19 cellular contexts compared by ENCODE assay signal in the genomic region with DNA sequence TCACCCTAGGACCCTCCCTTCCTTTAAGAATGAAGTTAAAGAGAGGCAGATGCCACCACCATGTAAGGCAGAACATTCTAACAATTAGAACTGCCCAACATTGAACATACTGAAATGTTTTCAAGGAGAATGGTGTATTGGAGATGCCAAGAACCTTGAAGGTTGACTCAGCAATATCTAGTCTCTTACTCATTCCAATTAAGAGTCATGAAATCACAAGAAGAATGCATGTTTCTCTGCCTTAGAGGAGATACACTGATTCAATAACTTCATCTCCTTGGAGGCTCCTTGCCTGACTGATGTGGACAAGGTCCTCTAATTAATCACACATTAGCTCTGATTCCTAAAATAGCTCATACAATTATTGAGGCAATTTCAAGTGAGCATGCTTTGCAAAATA.
DNase-seq lines count a peak whose midpoint lies in the region; FAIRE-seq and TF ChIP-seq lines count a peak whose summit lies in the region.
"Had no signal": no experiment of that assay in that cellular context is flagged by ENCODE, and none has a peak within 500 bp of the region (broad histone marks: within the 10 kb centered on the region; RNA-seq: fewer than 3 reads in every experiment).

No MANE protein-coding gene starts in this region.

- H3K36me3 Mint-ChIP-seq in astrocyte (ENCODE audit: low read depth, unreplicated experiment) = no peaks in the 10 kb centered on the region
- no peaks in the 10 kb centered on the region for H3K36me3 Mint-ChIP-seq in CD8-positive, alpha-beta memory T cell

- no peak for FAIRE-seq in astrocyte (lab: Jason Lieb, UNC)
- peak; percentile 58 for FAIRE-seq in keratinocyte (lab: Jason Lieb, UNC)
- FAIRE-seq: GM12878, GM18507, H1 had no signal

- no peaks in the 10 kb centered on the region for H3K9me1 ChIP-seq in keratinocyte (ENCODE audit: control insufficient read depth, extremely low read depth, insufficient read depth, low read length)

- H3K36me3 ChIP-seq in BJ (ENCODE audit: control insufficient read depth, insufficient read depth, low read length) (no peaks in the 10 kb centered on the region), astrocyte (ENCODE audit: insufficient read depth, low read length) (no peaks in the 10 kb centered on the region), keratinocyte (ENCODE audit: control insufficient read depth in 2 of 2, extremely low read depth in 1 of 2, insufficient read depth in 2 of 2, low read length in 2 of 2) (no peaks in the 10 kb centered on the region)
- H3K36me3 ChIP-seq in CD8-positive, alpha-beta memory T cell (ENCODE audit: insufficient read depth, low read length) = no peaks in the 10 kb centered on the region

- no peak overlapping the region for H3K4me3 Mint-ChIP-seq in astrocyte (ENCODE audit: unreplicated experiment)
- no peak overlapping the region for H3K4me3 Mint-ChIP-seq in CD8-positive, alpha-beta memory T cell
- H3K4me3 Mint-ChIP-seq: CD4-positive, alpha-beta T cell had no signal

- dilution Hi-C loops in keratinocyte (cut with MboI; ENCODE audit: extremely low pct_ligation_motif_present, low sequenced_read_pairs) = no loop called here

- no peak overlapping the region for H2AFZ ChIP-seq in astrocyte (ENCODE audit: low read depth, low read length)
- H2AFZ ChIP-seq in keratinocyte (ENCODE audit: control insufficient read depth, low read length) = no peak overlapping the region

- DNase-seq in NCI-H1105 (lab: John Stamatoyannopoulos, UW) = peak; percentile 64
- DNase-seq in NCI-H1105 treated with DMSO at 0.1 percent for 48 hours (lab: John Stamatoyannopoulos, UW) = no peak
- DNase-seq in BJ (ENCODE audit: low read depth) = peak; percentile 33
- DNase-seq in astrocyte (ENCODE audit: low read depth) = peak; percentile 37
- DNase-seq in keratinocyte (ENCODE audit: low read depth, low spot score) = no peak
- no peak for DNase-seq in CD8-positive, alpha-beta memory T cell
- DNase-seq in 8988T = no peak
- no peak for DNase-seq in retina
- DNase-seq: AML-193; Calu3; CD4-positive, alpha-beta T cell; DMS53; GDM1; Karpas-422; MM.1S; NCI-H1694 treated with DMSO at 0.1 percent for 48 hours had no signal

- H3K27me3 ChIP-seq in BJ (ENCODE audit: control insufficient read depth, insufficient read depth, low read length) (no peaks in the 10 kb centered on the region), astrocyte (ENCODE audit: insufficient read depth, low read length) (no peaks in the 10 kb centered on the region), keratinocyte (ENCODE audit: control insufficient read depth, extremely low read depth, insufficient read depth, low read length) (no peaks in the 10 kb centered on the region)
- H3K27me3 ChIP-seq in CD8-positive, alpha-beta memory T cell (ENCODE audit: insufficient read depth, low read length, poor library complexity, severe bottlenecking) = no peaks in the 10 kb centered on the region

- H3K27ac Mint-ChIP-seq in astrocyte (ENCODE audit: unreplicated experiment) = no peak overlapping the region
- H3K27ac Mint-ChIP-seq in CD8-positive, alpha-beta memory T cell = no peak overlapping the region
- H3K27ac Mint-ChIP-seq: CD4-positive, alpha-beta T cell had no signal

- H3K79me2 ChIP-seq in astrocyte (ENCODE audit: insufficient read depth, low read length) = no peaks in the 10 kb centered on the region
- no peaks in the 10 kb centered on the region for H3K79me2 ChIP-seq in keratinocyte (ENCODE audit: control insufficient read depth, insufficient read depth, low read length)

- H3K4me2 ChIP-seq in astrocyte (ENCODE audit: low read length) = no peak overlapping the region
- no peak overlapping the region for H3K4me2 ChIP-seq in keratinocyte (ENCODE audit: control insufficient read depth, extremely low read depth, insufficient read depth, low read depth, low read length)

- CTCF ChIA-PET in BJ (lab: Yijun Ruan, JAX) = no interaction called here
- CTCF ChIA-PET in CD8-positive, alpha-beta memory T cell (lab: Charles Lee) = no interaction called here

- no peak overlapping the region for H3K4me3 ChIP-seq in BJ (ENCODE audit: low read depth, low read length)
- no peak overlapping the region for H3K4me3 ChIP-seq in astrocyte (ENCODE audit: insufficient read depth, low read depth, low read length)
- no peak overlapping the region for H3K4me3 ChIP-seq in keratinocyte (ENCODE audit: control insufficient read depth in 2 of 3, extremely low read depth in 1 of 3, insufficient read depth in 2 of 3, low read depth in 1 of 3, low read length in 3 of 3)
- no peak overlapping the region for H3K4me3 ChIP-seq in CD8-positive, alpha-beta memory T cell (ENCODE audit: low read length)
- H3K4me3 ChIP-seq: GM12878 had no signal

- TF ChIP-seq CTCF in BJ (IDR thresholded peaks at IDR 0.05; ENCODE audit: insufficient read depth, low read depth, low read length) (no peak), astrocyte (IDR thresholded peaks at IDR 0.05; ENCODE audit: insufficient read depth, low read depth, low read length) (no peak), keratinocyte (optimal IDR thresholded peaks at IDR 0.05 in 1 of 3, IDR thresholded peaks at IDR 0.05 in 1 of 3, conservative IDR thresholded peaks at IDR 0.05 in 1 of 3; ENCODE audit: extremely low read depth in 1 of 3, insufficient read depth in 2 of 3, low read length in 3 of 3) (no peak)

- peaks cover 2% of the 10 kb centered on the region for H3K9me3 Mint-ChIP-seq in astrocyte (ENCODE audit: unreplicated experiment)
- peaks cover 0 to 5% (median 2%) of the 10 kb centered on the region in 5 donors for H3K9me3 Mint-ChIP-seq in CD8-positive, alpha-beta memory T cell
- H3K9me3 Mint-ChIP-seq: CD4-positive, alpha-beta T cell had no signal

- H3K27ac ChIP-seq in astrocyte (ENCODE audit: low read depth, low read length) = no peak overlapping the region
- H3K27ac ChIP-seq in keratinocyte (ENCODE audit: control insufficient read depth, insufficient read depth, low read length) = no peak overlapping the region
- H3K27ac ChIP-seq in CD8-positive, alpha-beta memory T cell (ENCODE audit: low read depth, low read length) = no peak overlapping the region

- H3K9ac ChIP-seq in astrocyte (ENCODE audit: low read length) = no peak overlapping the region
- no peak overlapping the region for H3K9ac ChIP-seq in keratinocyte (ENCODE audit: control insufficient read depth, extremely low read depth, insufficient read depth, low read length)

- H3K4me1 ChIP-seq in astrocyte (ENCODE audit: insufficient read depth, low read length) (no peaks in the 10 kb centered on the region), keratinocyte (ENCODE audit: control insufficient read depth, extremely low read depth, insufficient read depth, low read length) (no peaks in the 10 kb centered on the region)
- no peaks in the 10 kb centered on the region for H3K4me1 ChIP-seq in CD8-positive, alpha-beta memory T cell (ENCODE audit: insufficient read depth, low read length)

- H3K27me3 Mint-ChIP-seq in astrocyte (ENCODE audit: low read depth, unreplicated experiment) = peaks cover 5% of the 10 kb centered on the region
- H3K27me3 Mint-ChIP-seq in CD8-positive, alpha-beta memory T cell = peaks cover 0 to 5% of the 10 kb centered on the region in 2 donors

- POLR2A ChIA-PET in BJ (lab: Charles Lee) = no interaction called here
- POLR2A ChIA-PET in CD8-positive, alpha-beta memory T cell (lab: Charles Lee) = no interaction called here

- no peaks in the 10 kb centered on the region for H3K4me1 Mint-ChIP-seq in astrocyte (ENCODE audit: low read depth, unreplicated experiment)
- H3K4me1 Mint-ChIP-seq in CD8-positive, alpha-beta memory T cell = no peaks in the 10 kb centered on the region

- H4K20me1 ChIP-seq in astrocyte (ENCODE audit: insufficient read depth, low read length) = no peaks in the 10 kb centered on the region
- no peaks in the 10 kb centered on the region for H4K20me1 ChIP-seq in keratinocyte (ENCODE audit: control insufficient read depth, extremely low read depth, insufficient read depth, low read length)

- H3K9me3 ChIP-seq in astrocyte (ENCODE audit: insufficient read depth, low read depth, low read length) (no peaks in the 10 kb centered on the region), keratinocyte (ENCODE audit: control insufficient read depth, low read depth, low read length) (no peaks in the 10 kb centered on the region)
- H3K9me3 ChIP-seq in CD8-positive, alpha-beta memory T cell (ENCODE audit: low read length) = no peaks in the 10 kb centered on the region

Comparison
In these comparisons a context has a peak if more than half of its experiments do, and no peak if none do; other contexts are left out.
1. DNase-seq: peak in NCI-H1105 (single experiment), BJ (single experiment) and astrocyte (single experiment); none in NCI-H1105 treated with DMSO at 0.1 percent for 48 hours (single experiment), keratinocyte (single experiment), CD8-positive, alpha-beta memory T cell (0 of 5), 8988T (single experiment) and retina (single experiment).